10 cellular contexts compared by ENCODE assay signal in genomic region chr17:7355053-7355452, GRCh38. TPM values are rescaled to one million over a fixed set of nuclear protein-coding genes. Genes with fewer than 3 reads are reported as not detected.
DNase-seq lines count a peak whose midpoint lies in the region; ATAC-seq and TF ChIP-seq lines count a peak whose summit lies in the region.
"Had no signal": no experiment of that assay in that cellular context is flagged by ENCODE, and none has a peak within 500 bp of the region (broad histone marks: within the 10 kb centered on the region; RNA-seq: fewer than 3 reads in every experiment).

Gene TMEM95 (plus strand): TSS chr17:7355156. CDS start chr17:7355205, 49 bp downstream.

- DNase-seq in Right ventricle myocardium inferior (ENCODE audit: missing footprints), result peak; percentile 79
- no peak for DNase-seq in right atrium auricular region (ENCODE audit: low spot score)
- DNase-seq in cerebellum (ENCODE audit: low spot score), result peak; percentile 53
- no peak for DNase-seq in vagina (ENCODE audit: extremely low spot score in 2 of 2)
- no peak for DNase-seq in GOT3 (lab: John Stamatoyannopoulos, UW)
- DNase-seq in NCI-H1417 treated with DMSO at 0.1 percent for 48 hours (lab: John Stamatoyannopoulos, UW), result no peak
- DNase-seq: activated CD4-positive, alpha-beta T cell treated with anti-CD3 and anti-CD28 coated beads for 1 hour had no signal

- no peak for TF ChIP-seq POLR2A in vagina (IDR thresholded peaks at IDR 0.05)

- H3K27ac ChIP-seq in right atrium auricular region (peak within 1 kb of the TSS in 1 of 2 donors; percentile 18), mucosa of rectum (ENCODE audit: low read depth in 2 of 2, low read length in 2 of 2) (peak within 1 kb of the TSS in 1 of 2 donors; percentile 61), vagina (peak within 1 kb of the TSS; percentile 96)

- TF ChIP-seq CTCF in right atrium auricular region (IDR thresholded peaks at IDR 0.05), result no peak
- no peak for TF ChIP-seq CTCF in vagina (IDR thresholded peaks at IDR 0.05)

- ATAC-seq in Right ventricle myocardium inferior (no peak), HG02852 (IDR thresholded peaks at IDR 0.05; ENCODE audit: unreplicated experiment) (no peak)

- H3K36me3 ChIP-seq in right atrium auricular region (no peaks in the 10 kb centered on the region), mucosa of rectum (ENCODE audit: control insufficient read depth in 2 of 2, insufficient read depth in 2 of 2, low read length in 2 of 2) (no peaks in the 10 kb centered on the region), vagina (no peaks in the 10 kb centered on the region)

- H3K27me3 ChIP-seq in right atrium auricular region (no peaks in the 10 kb centered on the region), mucosa of rectum (ENCODE audit: control insufficient read depth in 2 of 2, insufficient read depth in 2 of 2, low read length in 2 of 2) (no peaks in the 10 kb centered on the region), vagina (no peaks in the 10 kb centered on the region)

- H3K9me3 ChIP-seq in right atrium auricular region (no peaks in the 10 kb centered on the region), mucosa of rectum (ENCODE audit: control insufficient read depth in 2 of 2, low read length in 2 of 2) (no peaks in the 10 kb centered on the region), vagina (no peaks in the 10 kb centered on the region)

- H3K9ac ChIP-seq in mucosa of rectum (ENCODE audit: low read depth in 1 of 2, low read length in 2 of 2), result peak within 1 kb of the TSS; percentile 24 to 34

- intact Hi-C loops in Right ventricle myocardium inferior (cut with DNase I) (loop anchor here (5.0 kb wide), 1 partner anchor 232 kb away; no protein-coding TSS in a partner anchor), vagina (cut with DNase I) (loop anchor here (10.0 kb wide), 1 partner anchor 210 kb away; the partner anchor contains the start of gene SENP3)

- peaks cover 0 to 53% of the 10 kb centered on the region in 2 donors for H3K4me1 ChIP-seq in right atrium auricular region
- H3K4me1 ChIP-seq in mucosa of rectum (ENCODE audit: control insufficient read depth in 2 of 2, insufficient read depth in 2 of 2, low read length in 2 of 2), result peaks cover 22 to 35% of the 10 kb centered on the region in 2 donors
- peaks cover 38% of the 10 kb centered on the region for H3K4me1 ChIP-seq in vagina

- no peak within 1 kb of the TSS for H3K4me3 ChIP-seq in right atrium auricular region
- no peak within 1 kb of the TSS for H3K4me3 ChIP-seq in mucosa of rectum (ENCODE audit: low read length in 2 of 2)
- peak within 1 kb of the TSS; percentile 12 to 87 for H3K4me3 ChIP-seq in vagina

RNA-seq across cellular contexts. Expression of gene TMEM95, which starts in this region (rescaled TPM):
- not detected for total RNA-seq in Right ventricle myocardium inferior
- not detected for total RNA-seq in right atrium auricular region
- total RNA-seq in cerebellum, result not detected
- total RNA-seq in vagina, result not detected
- total RNA-seq: subcutaneous adipose tissue had no signal

Comparison
In these comparisons a context has a peak if more than half of its experiments do, and no peak if none do; other contexts are left out.
1. Peak in DNase-seq in Right ventricle myocardium inferior; RNA of the gene not detected or under 1 TPM.
2. Peak in DNase-seq in cerebellum; RNA of the gene not detected or under 1 TPM.
3. H3K4me3 ChIP-seq: peak in vagina (2 of 2); none in right atrium auricular region (0 of 2) and mucosa of rectum (0 of 2).